9 cellular contexts compared by ENCODE assay signal in genomic region chr2:241036964-241037421, GRCh38. TPM values are rescaled to one million over a fixed set of nuclear protein-coding genes. Genes with fewer than 3 reads are reported as not detected.
DNase-seq lines count a peak whose midpoint lies in the region; ATAC-seq, FAIRE-seq and TF ChIP-seq lines count a peak whose summit lies in the region.
"Had no signal": no experiment of that assay in that cellular context is flagged by ENCODE, and none has a peak within 500 bp of the region (broad histone marks: within the 10 kb centered on the region; RNA-seq: fewer than 3 reads in every experiment).

No MANE protein-coding gene starts in this region.

- no peaks in the 10 kb centered on the region for H3F3A ChIP-seq in neural progenitor cell (ENCODE audit: low read depth)

- no peak for FAIRE-seq in urothelium cell line (lab: Jason Lieb, UNC)

- DNase-seq in neural progenitor cell (ENCODE audit: low spot score) (no peak), mesothelial cell of epicardium (ENCODE audit: low spot score in 2 of 2, unreplicated experiment in 2 of 2) (no peak), urothelium cell line (ENCODE audit: low spot score) (no peak), islet precursor cell (no peak), NCI-H1694 (lab: John Stamatoyannopoulos, UW) (no peak)
- DNase-seq: NCI-H774 had no signal

- H3K36me3 Mint-ChIP-seq in activated T-helper 17 cell treated with anti-CD3 and anti-CD28 coated beads, Interleukin-2, amount 50 U/mL, for 72 hours (ENCODE audit: low read depth) = no peaks in the 10 kb centered on the region
- H3K36me3 Mint-ChIP-seq in neural progenitor cell (no peaks in the 10 kb centered on the region), mesothelial cell of epicardium (no peaks in the 10 kb centered on the region)

- ATAC-seq in GM18861 (IDR thresholded peaks at IDR 0.05; ENCODE audit: unreplicated experiment) = peak; percentile 25
- peak; percentile 19 for ATAC-seq in HG02759 (IDR thresholded peaks at IDR 0.05; ENCODE audit: unreplicated experiment)
- peak; percentile 59 for ATAC-seq in activated T-helper 17 cell treated with anti-CD3 and anti-CD28 coated beads, Interleukin-2, amount 50 U/mL, for 72 hours (replicated peaks)

- peak overlapping the region; percentile 41 for H3K4me3 ChIP-seq in neural progenitor cell

- peaks cover 48% of the 10 kb centered on the region for H3K27me3 ChIP-seq in neural progenitor cell

- H3K4me2 ChIP-seq in neural progenitor cell = peak overlapping the region; percentile 89

- peak overlapping the region; percentile 28 for H3K27ac Mint-ChIP-seq in activated T-helper 17 cell treated with anti-CD3 and anti-CD28 coated beads, Interleukin-2, amount 50 U/mL, for 72 hours
- H3K27ac Mint-ChIP-seq in neural progenitor cell (no peak overlapping the region), mesothelial cell of epicardium (no peak overlapping the region)

- no peaks in the 10 kb centered on the region for H3K36me3 ChIP-seq in neural progenitor cell

- H3K4me1 Mint-ChIP-seq in activated T-helper 17 cell treated with anti-CD3 and anti-CD28 coated beads, Interleukin-2, amount 50 U/mL, for 72 hours = peaks cover 5% of the 10 kb centered on the region
- peaks cover 4% of the 10 kb centered on the region for H3K4me1 Mint-ChIP-seq in neural progenitor cell
- H3K4me1 Mint-ChIP-seq in mesothelial cell of epicardium = no peaks in the 10 kb centered on the region

- H3K27ac ChIP-seq in neural progenitor cell = no peak overlapping the region

- H3K4me3 Mint-ChIP-seq in activated T-helper 17 cell treated with anti-CD3 and anti-CD28 coated beads, Interleukin-2, amount 50 U/mL, for 72 hours = peak overlapping the region; percentile 65
- no peak overlapping the region for H3K4me3 Mint-ChIP-seq in neural progenitor cell
- H3K4me3 Mint-ChIP-seq in mesothelial cell of epicardium = no peak overlapping the region

- no peaks in the 10 kb centered on the region for H3K9me3 ChIP-seq in neural progenitor cell (ENCODE audit: low read depth)

- H3K9ac ChIP-seq in neural progenitor cell = no peak overlapping the region

- H2AFZ ChIP-seq in neural progenitor cell (replicated peaks) = no peak overlapping the region

- no peaks in the 10 kb centered on the region for H3K79me2 ChIP-seq in neural progenitor cell (ENCODE audit: low read depth)

- H3K9me3 Mint-ChIP-seq in activated T-helper 17 cell treated with anti-CD3 and anti-CD28 coated beads, Interleukin-2, amount 50 U/mL, for 72 hours = no peaks in the 10 kb centered on the region
- H3K9me3 Mint-ChIP-seq in neural progenitor cell (no peaks in the 10 kb centered on the region), mesothelial cell of epicardium (no peaks in the 10 kb centered on the region)

- H4K20me1 ChIP-seq in neural progenitor cell (ENCODE audit: low read depth) = no peaks in the 10 kb centered on the region

- TF ChIP-seq CTCF in neural progenitor cell (IDR thresholded peaks at IDR 0.05) = no peak
- TF ChIP-seq CTCF in mesothelial cell of epicardium (IDR thresholded peaks at IDR 0.05; ENCODE audit: unreplicated experiment) = no peak

- H3K4me1 ChIP-seq in neural progenitor cell = peaks cover 14% of the 10 kb centered on the region

- no peaks in the 10 kb centered on the region for H3K27me3 Mint-ChIP-seq in activated T-helper 17 cell treated with anti-CD3 and anti-CD28 coated beads, Interleukin-2, amount 50 U/mL, for 72 hours
- peaks cover 45% of the 10 kb centered on the region for H3K27me3 Mint-ChIP-seq in neural progenitor cell (ENCODE audit: insufficient read depth, low read depth)
- H3K27me3 Mint-ChIP-seq in mesothelial cell of epicardium (ENCODE audit: low read depth) = peaks cover 85% of the 10 kb centered on the region

RNA-seq across cellular contexts. Expression of gene SNED1, which starts 38.6 kb away (rescaled TPM):
- 1 to 10 TPM; 3.0 to 4.8 TPM for total RNA-seq in activated T-helper 17 cell treated with anti-CD3 and anti-CD28 coated beads, Interleukin-2, amount 50 U/mL, for 72 hours
- total RNA-seq in neural progenitor cell (ENCODE audit: low replicate concordance) (0.11 and 0.31 TPM in 2 replicates), mesothelial cell of epicardium (7.1 to 10.5 TPM (median 9.4 TPM) in 3 replicates)
